In genomic region chr18:22844643-22845042, GRCh38 we compare ENCODE assay signal across 2 cellular contexts.
TF ChIP-seq lines count a peak whose summit lies in the region.

No MANE protein-coding gene starts in this region.

TF ChIP-seq in A549, 52 proteins besides CTCF, POLR2A, EP300 and RAD21 (continued from another document):
- TF ChIP-seq FOSL2 (IDR thresholded peaks at IDR 0.05) (no peak), FOSL2 (CRISPR knock-in tag; IDR thresholded peaks at IDR 0.05) (no peak), PHF8 (IDR thresholded peaks at IDR 0.05; ENCODE audit: borderline replicate concordance, low read depth) (no peak), ATOH8 (CRISPR knock-in tag; IDR thresholded peaks at IDR 0.05; ENCODE audit: low read depth) (no peak), TFCP2L1 (CRISPR knock-in tag; IDR thresholded peaks at IDR 0.05) (no peak)

TF ChIP-seq in HCT116, 20 proteins besides CTCF, POLR2A, EP300 and RAD21 (continued from another document):
- no peak for TF ChIP-seq CEBPB (IDR thresholded peaks at IDR 0.05; ENCODE audit: low read depth)
- no peak for TF ChIP-seq EZH2phosphoT487 (IDR thresholded peaks at IDR 0.05; ENCODE audit: borderline replicate concordance)
- TF ChIP-seq ZFX (IDR thresholded peaks at IDR 0.05) = no peak
- TF ChIP-seq EGR1 (IDR thresholded peaks at IDR 0.05; ENCODE audit: low read depth) = no peak
- no peak for TF ChIP-seq JUND (IDR thresholded peaks at IDR 0.05)
- TF ChIP-seq POLR2AphosphoS5 (IDR thresholded peaks at IDR 0.05; ENCODE audit: low read depth, low read length) = no peak
